8 cellular contexts compared by ENCODE assay signal in genomic region chr9:5629312-5630037, GRCh38. TPM values are rescaled to one million over a fixed set of nuclear protein-coding genes. Genes with fewer than 3 reads are reported as not detected.
A peak's percentile ranks its signal among the peaks of the same experiment; 100 is the strongest.
DNase-seq lines count a peak whose midpoint lies in the region; ATAC-seq and TF ChIP-seq lines count a peak whose summit lies in the region.

No MANE protein-coding gene starts in this region.

- H3K9me2 ChIP-seq in PC-9 (ENCODE audit: insufficient read depth): no peaks in the 10 kb centered on the region

- no peaks in the 10 kb centered on the region for H3K36me3 ChIP-seq in PC-9 (ENCODE audit: low read depth)
- no peaks in the 10 kb centered on the region for H3K36me3 ChIP-seq in osteoblast (ENCODE audit: insufficient read depth, low read length)

- H3K27me3 ChIP-seq in PC-9 (ENCODE audit: insufficient read depth, low read depth): no peaks in the 10 kb centered on the region
- H3K27me3 ChIP-seq in osteoblast (ENCODE audit: insufficient read depth, low read length): no peaks in the 10 kb centered on the region

- CTCF ChIA-PET in PC-9 (lab: Charles Lee): no interaction called here

- H3K4me2 ChIP-seq in PC-9: peak overlapping the region; percentile 86
- H3K4me2 ChIP-seq in osteoblast (ENCODE audit: insufficient read depth, low read length): peak overlapping the region; percentile 94

- POLR2A ChIA-PET in PC-9 (lab: Charles Lee; ENCODE audit: unreplicated experiment): no interaction called here

- H3K4me1 ChIP-seq in PC-9 (replicated peaks; ENCODE audit: insufficient read depth) (peaks cover 46% of the 10 kb centered on the region), osteoblast (ENCODE audit: insufficient read depth, low read length) (peaks cover 41% of the 10 kb centered on the region)

- peaks cover 16% of the 10 kb centered on the region; the same call in 1 of the 2 replicates for H3F3A ChIP-seq in PC-9 (ENCODE audit: insufficient read depth, low read depth)

- peak overlapping the region; percentile 75 for H3K27ac Mint-ChIP-seq in glutamatergic neuron (ENCODE audit: unreplicated experiment)

- H3K9me3 ChIP-seq in PC-9 (ENCODE audit: insufficient read depth, low read depth): no peaks in the 10 kb centered on the region
- no peaks in the 10 kb centered on the region for H3K9me3 ChIP-seq in osteoblast (ENCODE audit: low read depth, low read length)

- peaks cover 62% of the 10 kb centered on the region for H3K79me2 ChIP-seq in PC-9 (ENCODE audit: low read depth)
- H3K79me2 ChIP-seq in osteoblast (ENCODE audit: insufficient read depth, low read length): peaks cover 74% of the 10 kb centered on the region

- H3K27ac ChIP-seq in PC-9: peak overlapping the region; percentile 34; the same call in 1 of the 2 replicates
- peak overlapping the region; percentile 69 for H3K27ac ChIP-seq in osteoblast (ENCODE audit: low read depth, low read length)

- ATAC-seq in HG03045 (IDR thresholded peaks at IDR 0.05; ENCODE audit: unreplicated experiment): peak; percentile 20

- H3K36me3 Mint-ChIP-seq in glutamatergic neuron (ENCODE audit: unreplicated experiment): no peaks in the 10 kb centered on the region

- H3K4me3 Mint-ChIP-seq in glutamatergic neuron (ENCODE audit: unreplicated experiment): peak overlapping the region; percentile 88

- intact Hi-C loops in PC-9 (cut with micrococcal nuclease; ENCODE audit: unreplicated experiment): no loop called here

- BruUV-seq in PC-9 (replicated peaks; lab: Mats Ljungman, UMichigan): no TSS peak

- H3K4me3 ChIP-seq in PC-9 (peak overlapping the region; percentile 83), osteoblast (ENCODE audit: insufficient read depth, low read length) (peak overlapping the region; percentile 95)

- H4K20me1 ChIP-seq in PC-9 (ENCODE audit: insufficient read depth): no peaks in the 10 kb centered on the region
- peaks cover 35% of the 10 kb centered on the region for H4K20me1 ChIP-seq in osteoblast (ENCODE audit: insufficient read depth, low read length)

- H3K4me1 Mint-ChIP-seq in glutamatergic neuron (ENCODE audit: low read depth, unreplicated experiment): peaks cover 5% of the 10 kb centered on the region

- H3K27me3 Mint-ChIP-seq in glutamatergic neuron (ENCODE audit: unreplicated experiment): peaks cover 2% of the 10 kb centered on the region

- H3K9me3 Mint-ChIP-seq in glutamatergic neuron (ENCODE audit: unreplicated experiment): peaks cover 2% of the 10 kb centered on the region

- DNase-seq in activated CD8-positive, alpha-beta memory T cell treated with anti-CD3 and anti-CD28 coated beads for 4 hours (ENCODE audit: low read depth in 2 of 2): peak; percentile 13
- no peak for DNase-seq in activated CD8-positive, alpha-beta memory T cell treated with anti-CD3 and anti-CD28 coated beads for 24 hours
- DNase-seq in PC-9: peak in 1 of 2 experiments; percentile 19
- peak; percentile 48 for DNase-seq in activated naive CD4-positive, alpha-beta T cell treated with anti-CD3 and anti-CD28 coated beads, Interleukin-2, amount 50 U/mL, for 16 hours
- peak; percentile 71 for DNase-seq in glutamatergic neuron
- peak; percentile 85 for DNase-seq in osteoblast (ENCODE audit: insufficient read length, low spot score, missing footprints)
- DNase-seq in SIG-M5 (lab: John Stamatoyannopoulos, UW): no peak

- H2AFZ ChIP-seq in PC-9 (peak overlapping the region; percentile 96), osteoblast (ENCODE audit: low read length) (peak overlapping the region; percentile 80)

- TF ChIP-seq CTCF in PC-9 (conservative IDR thresholded peaks at IDR 0.05): no peak
- TF ChIP-seq CTCF in glutamatergic neuron (IDR thresholded peaks at IDR 0.05; ENCODE audit: partially characterized antibody, unreplicated experiment): no peak
- TF ChIP-seq CTCF in osteoblast (IDR thresholded peaks at IDR 0.05; ENCODE audit: extremely low read depth, low read depth, low read length): no peak

RNA-seq across cellular contexts. Expression of gene RIC1, which starts 0.6 kb away (rescaled TPM):
- total RNA-seq in PC-9 (2021) (11.0 and 13.8 TPM in 2 replicates), glutamatergic neuron (ENCODE audit: unreplicated experiment) (9.7 TPM), osteoblast (45.7 and 51.4 TPM in 2 replicates)

Comparison
In these comparisons a context has a peak if more than half of its experiments do, and no peak if none do; other contexts are left out.
1. DNase-seq: peak in activated CD8-positive, alpha-beta memory T cell treated with anti-CD3 and anti-CD28 coated beads for 4 hours (2 of 2), activated naive CD4-positive, alpha-beta T cell treated with anti-CD3 and anti-CD28 coated beads, Interleukin-2, amount 50 U/mL, for 16 hours (single experiment), glutamatergic neuron (single experiment) and osteoblast (single experiment); none in activated CD8-positive, alpha-beta memory T cell treated with anti-CD3 and anti-CD28 coated beads for 24 hours (single experiment) and SIG-M5 (single experiment).